ENCODE assay signal across 1 cellular context in genomic region chr22:31127181-31127772, GRCh38.
TF ChIP-seq lines count a peak whose summit lies in the region.

No MANE protein-coding gene starts in this region.

TF ChIP-seq in GM12878, 131 proteins besides CTCF, POLR2A, EP300 and RAD21:
- TF ChIP-seq STAT3 (IDR thresholded peaks at IDR 0.05; ENCODE audit: low read depth, low read length), result no peak
- no peak for TF ChIP-seq ZNF217 (IDR thresholded peaks at IDR 0.05)
- TF ChIP-seq, protein P1, sequence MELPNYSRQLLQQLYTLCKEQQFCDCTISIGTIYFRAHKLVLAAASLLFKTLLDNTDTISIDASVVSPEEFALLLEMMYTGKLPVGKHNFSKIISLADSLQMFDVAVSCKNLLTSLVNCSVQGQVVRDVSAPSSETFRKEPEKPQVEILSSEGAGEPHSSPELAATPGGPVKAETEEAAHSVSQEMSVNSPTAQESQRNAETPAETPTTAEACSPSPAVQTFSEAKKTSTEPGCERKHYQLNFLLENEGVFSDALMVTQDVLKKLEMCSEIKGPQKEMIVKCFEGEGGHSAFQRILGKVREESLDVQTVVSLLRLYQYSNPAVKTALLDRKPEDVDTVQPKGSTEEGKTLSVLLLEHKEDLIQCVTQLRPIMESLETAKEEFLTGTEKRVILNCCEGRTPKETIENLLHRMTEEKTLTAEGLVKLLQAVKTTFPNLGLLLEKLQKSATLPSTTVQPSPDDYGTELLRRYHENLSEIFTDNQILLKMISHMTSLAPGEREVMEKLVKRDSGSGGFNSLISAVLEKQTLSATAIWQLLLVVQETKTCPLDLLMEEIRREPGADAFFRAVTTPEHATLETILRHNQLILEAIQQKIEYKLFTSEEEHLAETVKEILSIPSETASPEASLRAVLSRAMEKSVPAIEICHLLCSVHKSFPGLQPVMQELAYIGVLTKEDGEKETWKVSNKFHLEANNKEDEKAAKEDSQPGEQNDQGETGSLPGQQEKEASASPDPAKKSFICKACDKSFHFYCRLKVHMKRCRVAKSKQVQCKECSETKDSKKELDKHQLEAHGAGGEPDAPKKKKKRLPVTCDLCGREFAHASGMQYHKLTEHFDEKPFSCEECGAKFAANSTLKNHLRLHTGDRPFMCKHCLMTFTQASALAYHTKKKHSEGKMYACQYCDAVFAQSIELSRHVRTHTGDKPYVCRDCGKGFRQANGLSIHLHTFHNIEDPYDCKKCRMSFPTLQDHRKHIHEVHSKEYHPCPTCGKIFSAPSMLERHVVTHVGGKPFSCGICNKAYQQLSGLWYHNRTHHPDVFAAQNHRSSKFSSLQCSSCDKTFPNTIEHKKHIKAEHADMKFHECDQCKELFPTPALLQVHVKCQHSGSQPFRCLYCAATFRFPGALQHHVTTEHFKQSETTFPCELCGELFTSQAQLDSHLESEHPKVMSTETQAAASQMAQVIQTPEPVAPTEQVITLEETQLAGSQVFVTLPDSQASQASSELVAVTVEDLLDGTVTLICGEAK (IDR thresholded peaks at IDR 0.05; ENCODE audit: borderline replicate concordance), result no peak
